Comparison of ENCODE assay signal across 18 cellular contexts in genomic region chr6:43465978-43466377, GRCh38. TPM values are rescaled to one million over a fixed set of nuclear protein-coding genes. Genes with fewer than 3 reads are reported as not detected.
"Had no signal": no experiment of that assay in that cellular context is flagged by ENCODE, and none has a peak within 500 bp of the region (broad histone marks: within the 10 kb centered on the region; RNA-seq: fewer than 3 reads in every experiment).

No MANE protein-coding gene starts in this region.

- H3K27ac Mint-ChIP-seq: nephron progenitor cell, T-helper 17 cell had no signal

- H3K9me3 ChIP-seq: ascending aorta, breast epithelium, thoracic aorta, upper lobe of right lung had no signal

- H3K27me3 ChIP-seq: ascending aorta, breast epithelium had no signal

- H3K4me1 ChIP-seq: ascending aorta, upper lobe of right lung had no signal

- ATAC-seq: T-helper 17 cell, upper lobe of right lung had no signal

- FAIRE-seq: endothelial cell of umbilical vein, frontal cortex had no signal

- DNase-seq: activated CD4-positive, alpha-beta T cell treated with anti-CD3 and anti-CD28 coated beads for 48 hours; activated CD8-positive, alpha-beta memory T cell treated with anti-CD3 and anti-CD28 coated beads for 24 hours; activated naive CD4-positive, alpha-beta T cell treated with Interleukin-2 at 50 U/mL for 16 hours; cerebellar nuclear complex; effector CD8-positive, alpha-beta T cell; head of caudate nucleus; nephron progenitor cell; occipital lobe; stimulated activated CD4-positive, alpha-beta T cell treated with anti-CD3 and anti-CD28 coated beads, Interleukin-4, amount 100 ng/mL, for 24 hours; T-helper 17 cell; upper lobe of right lung had no signal

- H3K9me3 Mint-ChIP-seq: nephron progenitor cell had no signal

- H3K27ac ChIP-seq: ascending aorta, breast epithelium, skin epidermis, thoracic aorta, upper lobe of right lung had no signal

- H3K4me3 ChIP-seq: ascending aorta, breast epithelium, skin epidermis, thoracic aorta, upper lobe of right lung had no signal

- H3K36me3 ChIP-seq: ascending aorta, breast epithelium, thoracic aorta, upper lobe of right lung had no signal

- H3K4me3 Mint-ChIP-seq: nephron progenitor cell, T-helper 17 cell had no signal

RNA-seq across cellular contexts. Expression of gene DLK2, which starts 10.6 kb away (rescaled TPM):
- total RNA-seq: ascending aorta, endothelial cell of umbilical vein, mesenteric fat pad, thoracic aorta had no signal

RNA-seq across cellular contexts. Expression of gene LRRC73, which starts 44.2 kb away (rescaled TPM):
- total RNA-seq: ascending aorta had no signal
